In the genomic region with DNA sequence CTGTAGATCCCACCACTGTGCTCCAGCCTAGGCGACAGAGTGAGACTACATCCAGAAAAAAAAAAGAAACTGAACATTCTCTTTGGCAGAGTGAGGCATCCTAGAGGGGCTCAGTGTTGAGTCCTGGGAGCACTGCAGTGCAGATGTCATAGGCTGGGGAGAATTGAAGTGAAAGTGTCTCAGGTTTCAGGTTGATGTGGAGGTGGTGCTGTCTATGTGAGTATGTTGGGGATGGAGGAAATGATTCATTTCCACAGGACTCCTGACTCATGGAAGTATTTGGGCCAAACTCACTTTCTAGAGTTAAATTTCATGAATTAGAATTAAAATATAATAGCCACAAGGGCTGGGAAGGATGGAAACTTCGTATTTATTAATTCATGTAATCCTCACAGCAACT, we compare ENCODE assay signal across 11 cellular contexts.
DNase-seq lines count a peak whose midpoint lies in the region; ATAC-seq and TF ChIP-seq lines count a peak whose summit lies in the region.
"Had no signal": no experiment of that assay in that cellular context is flagged by ENCODE, and none has a peak within 500 bp of the region (broad histone marks: within the 10 kb centered on the region; RNA-seq: fewer than 3 reads in every experiment).

No MANE protein-coding gene starts in this region.

- H2BK15ac ChIP-seq in mesendoderm (replicated peaks; ENCODE audit: low read depth): no peak overlapping the region

- H3K27ac Mint-ChIP-seq in activated T-cell treated with anti-CD3 and anti-CD28 coated beads, Interleukin-2, amount 50 U/mL, for 24 hours: peak overlapping the region; percentile 63
- H3K27ac Mint-ChIP-seq: activated naive CD4-positive, alpha-beta T cell treated with anti-CD3 and anti-CD28 coated beads, Interleukin-2, amount 50 U/mL, for 24 hours; naive B cell had no signal

- H3K27ac ChIP-seq in HCT116 (ENCODE audit: low read depth, low read length) (peak overlapping the region; percentile 64; the same call in 1 of the 2 replicates), mesendoderm (ENCODE audit: low read depth, low read length) (no peak overlapping the region)

- H3K18ac ChIP-seq in mesendoderm (ENCODE audit: low read length): no peak overlapping the region

- no peaks in the 10 kb centered on the region for H3K79me1 ChIP-seq in mesendoderm (ENCODE audit: low read length)

- peak overlapping the region; percentile 80 for H2AFZ ChIP-seq in HCT116 (ENCODE audit: low read depth, low read length, poor library complexity, severe bottlenecking)

- peaks cover 34 to 74% of the 10 kb centered on the region in 2 experiments for H3K4me1 ChIP-seq in HCT116 (ENCODE audit: control insufficient read depth in 1 of 2, insufficient read depth in 2 of 2, low read length in 2 of 2)
- no peaks in the 10 kb centered on the region for H3K4me1 ChIP-seq in mesendoderm (ENCODE audit: control insufficient read depth, low read depth, low read length)
- no peaks in the 10 kb centered on the region for H3K4me1 ChIP-seq in BE2C

- intact Hi-C loops in HCT116 (cut with micrococcal nuclease): no loop called here

- no peak overlapping the region for H3K4me3 Mint-ChIP-seq in activated T-cell treated with anti-CD3 and anti-CD28 coated beads, Interleukin-2, amount 50 U/mL, for 24 hours
- H3K4me3 Mint-ChIP-seq: activated naive CD4-positive, alpha-beta T cell treated with anti-CD3 and anti-CD28 coated beads, Interleukin-2, amount 50 U/mL, for 24 hours; naive B cell had no signal

- H3K4me1 Mint-ChIP-seq in activated T-cell treated with anti-CD3 and anti-CD28 coated beads, Interleukin-2, amount 50 U/mL, for 24 hours (ENCODE audit: low read depth): peaks cover 18% of the 10 kb centered on the region
- H3K4me1 Mint-ChIP-seq: naive B cell had no signal

- no TSS peak for BruUV-seq in HCT116 (replicated peaks; lab: Mats Ljungman, UMichigan)

- H3K4me3 ChIP-seq in AG10803 (ENCODE audit: low read length): no peak overlapping the region
- peak overlapping the region in 1 of 2 experiments; percentile 29; a peak in 1 of 4 replicates for H3K4me3 ChIP-seq in HCT116 (replicated peaks in 1 of 2; ENCODE audit: low read depth in 1 of 2, low read length in 2 of 2)
- no peak overlapping the region for H3K4me3 ChIP-seq in mesendoderm (ENCODE audit: low read length)
- no peak overlapping the region for H3K4me3 ChIP-seq in BE2C (ENCODE audit: low read depth, low read length)

- TF ChIP-seq RAD21 in HCT116 (IDR thresholded peaks at IDR 0.05; ENCODE audit: low read depth): 0 out of 2 replicates have a peak, but pooled peaks have one; percentile 12

- no peak overlapping the region for H4K5ac ChIP-seq in mesendoderm (ENCODE audit: low read length)

- H3K27me3 Mint-ChIP-seq in activated T-cell treated with anti-CD3 and anti-CD28 coated beads, Interleukin-2, amount 50 U/mL, for 24 hours: peaks cover 38% of the 10 kb centered on the region

- no peaks in the 10 kb centered on the region for H3K9me2 ChIP-seq in HCT116 (ENCODE audit: insufficient read depth)

- no peaks in the 10 kb centered on the region for H3K36me3 ChIP-seq in HCT116 (ENCODE audit: control insufficient read depth in 1 of 2, insufficient read depth in 2 of 2, low read length in 2 of 2)
- H3K36me3 ChIP-seq in mesendoderm (ENCODE audit: control insufficient read depth, insufficient read depth, low read length): no peaks in the 10 kb centered on the region
- H3K36me3 ChIP-seq in BE2C: no peaks in the 10 kb centered on the region

- no peak overlapping the region for H3K56ac ChIP-seq in mesendoderm (ENCODE audit: low read length)

- H3K4me2 ChIP-seq in HCT116 (ENCODE audit: low read length): peak overlapping the region; percentile 70
- no peak overlapping the region for H3K4me2 ChIP-seq in mesendoderm (ENCODE audit: low read length)

- no peak overlapping the region for H4K8ac ChIP-seq in mesendoderm (ENCODE audit: low read depth, low read length)

- ATAC-seq in HCT116: peak; percentile 71

- RAD21 ChIA-PET in HCT116 (lab: Charles Lee; ENCODE audit: low non-redundant PET in 1 of 2, low total read pairs in 2 of 2, uncharacterized antibody in 2 of 2, unreplicated experiment in 2 of 2): interaction anchor here in 1 of 2 experiments (0.7 kb wide), 1 partner anchor 210 kb away, joined by 3 read pairs; no protein-coding TSS in a partner anchor

- no peaks in the 10 kb centered on the region for H3K27me3 ChIP-seq in HCT116 (ENCODE audit: insufficient read depth, low read length)
- no peaks in the 10 kb centered on the region for H3K27me3 ChIP-seq in mesendoderm (ENCODE audit: insufficient read depth, low read length, poor library complexity)
- no peaks in the 10 kb centered on the region for H3K27me3 ChIP-seq in BE2C

- no peaks in the 10 kb centered on the region for H3K79me2 ChIP-seq in HCT116 (ENCODE audit: insufficient read depth, low read length)
- no peaks in the 10 kb centered on the region for H3K79me2 ChIP-seq in mesendoderm (ENCODE audit: control insufficient read depth, insufficient read depth, low read length)

- no CpG with 5 or more reads among the region's 2 CpGs for WGBS in mesendoderm (ENCODE audit: extremely low coverage, insufficient coverage, low lambda C conversion rate)

- H3K36me3 Mint-ChIP-seq in activated T-cell treated with anti-CD3 and anti-CD28 coated beads, Interleukin-2, amount 50 U/mL, for 24 hours (ENCODE audit: low read depth): no peaks in the 10 kb centered on the region
- H3K36me3 Mint-ChIP-seq: activated naive CD4-positive, alpha-beta T cell treated with anti-CD3 and anti-CD28 coated beads, Interleukin-2, amount 50 U/mL, for 24 hours had no signal

- H3K9me3 ChIP-seq in HCT116 (ENCODE audit: control insufficient read depth in 1 of 2, insufficient read depth in 1 of 2, low read depth in 1 of 2, low read length in 2 of 2) (no peaks in the 10 kb centered on the region), BE2C (no peaks in the 10 kb centered on the region)

- H2AK5ac ChIP-seq in mesendoderm (ENCODE audit: low read length): no peak overlapping the region

- H3K9ac ChIP-seq in HCT116 (ENCODE audit: low read length) (peak overlapping the region; percentile 50), mesendoderm (ENCODE audit: low read length) (no peak overlapping the region)

- H3K4ac ChIP-seq in mesendoderm (ENCODE audit: low read depth, low read length): no peak overlapping the region

- no peak overlapping the region for H2BK120ac ChIP-seq in mesendoderm (ENCODE audit: low read depth, low read length)

- no peak for TF ChIP-seq CTCF in AG10803 (conservative IDR thresholded peaks at IDR 0.05; ENCODE audit: low read length)
- TF ChIP-seq CTCF in HCT116 (IDR thresholded peaks at IDR 0.05 in 2 of 3, conservative IDR thresholded peaks at IDR 0.05 in 1 of 3; ENCODE audit: borderline replicate concordance in 1 of 3, insufficient read depth in 1 of 3, low read depth in 2 of 3, low read length in 2 of 3): no peak
- TF ChIP-seq CTCF in BE2C (IDR thresholded peaks at IDR 0.05; ENCODE audit: low read depth, low read length): no peak

- no peaks in the 10 kb centered on the region for H3K9me3 Mint-ChIP-seq in activated T-cell treated with anti-CD3 and anti-CD28 coated beads, Interleukin-2, amount 50 U/mL, for 24 hours
- H3K9me3 Mint-ChIP-seq: activated naive CD4-positive, alpha-beta T cell treated with anti-CD3 and anti-CD28 coated beads, Interleukin-2, amount 50 U/mL, for 24 hours had no signal

- H4K20me1 ChIP-seq in HCT116 (ENCODE audit: insufficient read depth): no peaks in the 10 kb centered on the region

- DNase-seq in AG10803 (ENCODE audit: low read depth) (peak; percentile 81), HCT116 (ENCODE audit: low read depth, low spot score) (peak; percentile 73), mesendoderm (peak; percentile 44), NOMO-1 (lab: John Stamatoyannopoulos, UW; ENCODE audit: unreplicated experiment in 2 of 2) (no peak), BE2C (no peak), activated gamma-delta T cell treated with Interleukin-2 at 50 U/mL for 16 hours (no peak)
- no peak for DNase-seq in activated T-cell treated with anti-CD3 and anti-CD28 coated beads, Interleukin-2, amount 50 U/mL, for 24 hours
- DNase-seq in effector CD4-positive, alpha-beta T cell: no peak
- DNase-seq: naive B cell, NCI-H1092 treated with DMSO at 0.1 percent for 48 hours had no signal

- H3K23ac ChIP-seq in mesendoderm (ENCODE audit: low read length): no peak overlapping the region

- no peak overlapping the region for H2BK5ac ChIP-seq in mesendoderm (ENCODE audit: low read length)

- TF ChIP-seq POLR2A in HCT116 (IDR thresholded peaks at IDR 0.05; ENCODE audit: borderline replicate concordance, extremely low read depth, insufficient read depth, insufficient read length): no peak

- POLR2A ChIA-PET in HCT116 (lab: Charles Lee): interaction anchor here (2.5 kb wide), 1 partner anchor 18 kb away, joined by 9 read pairs; no protein-coding TSS in a partner anchor

- CTCF ChIA-PET in HCT116 (lab: Charles Lee): no interaction called here

TF ChIP-seq in HCT116, 20 proteins besides CTCF, POLR2A, EP300 and RAD21 (continues in another document):
- TF ChIP-seq FOSL1 (IDR thresholded peaks at IDR 0.05; ENCODE audit: low read depth) (peak; percentile 96), EZH2 (IDR thresholded peaks at IDR 0.05) (no peak), EZH2phosphoT487 (IDR thresholded peaks at IDR 0.05; ENCODE audit: borderline replicate concordance) (no peak), CBX3 (IDR thresholded peaks at IDR 0.05; ENCODE audit: low read depth) (peak; percentile 58; the same call in 1 of the 2 replicates), JUND (IDR thresholded peaks at IDR 0.05) (peak; percentile 87), POLR2AphosphoS5 (IDR thresholded peaks at IDR 0.05; ENCODE audit: low read depth, low read length) (peak; percentile 66), ZFX (IDR thresholded peaks at IDR 0.05) (no peak)
- TF ChIP-seq, protein P1, sequence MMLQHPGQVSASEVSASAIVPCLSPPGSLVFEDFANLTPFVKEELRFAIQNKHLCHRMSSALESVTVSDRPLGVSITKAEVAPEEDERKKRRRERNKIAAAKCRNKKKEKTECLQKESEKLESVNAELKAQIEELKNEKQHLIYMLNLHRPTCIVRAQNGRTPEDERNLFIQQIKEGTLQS (IDR thresholded peaks at IDR 0.05): no peak
- TF ChIP-seq, protein P2, sequence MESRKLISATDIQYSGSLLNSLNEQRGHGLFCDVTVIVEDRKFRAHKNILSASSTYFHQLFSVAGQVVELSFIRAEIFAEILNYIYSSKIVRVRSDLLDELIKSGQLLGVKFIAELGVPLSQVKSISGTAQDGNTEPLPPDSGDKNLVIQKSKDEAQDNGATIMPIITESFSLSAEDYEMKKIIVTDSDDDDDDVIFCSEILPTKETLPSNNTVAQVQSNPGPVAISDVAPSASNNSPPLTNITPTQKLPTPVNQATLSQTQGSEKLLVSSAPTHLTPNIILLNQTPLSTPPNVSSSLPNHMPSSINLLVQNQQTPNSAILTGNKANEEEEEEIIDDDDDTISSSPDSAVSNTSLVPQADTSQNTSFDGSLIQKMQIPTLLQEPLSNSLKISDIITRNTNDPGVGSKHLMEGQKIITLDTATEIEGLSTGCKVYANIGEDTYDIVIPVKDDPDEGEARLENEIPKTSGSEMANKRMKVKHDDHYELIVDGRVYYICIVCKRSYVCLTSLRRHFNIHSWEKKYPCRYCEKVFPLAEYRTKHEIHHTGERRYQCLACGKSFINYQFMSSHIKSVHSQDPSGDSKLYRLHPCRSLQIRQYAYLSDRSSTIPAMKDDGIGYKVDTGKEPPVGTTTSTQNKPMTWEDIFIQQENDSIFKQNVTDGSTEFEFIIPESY (IDR thresholded peaks at IDR 0.05; ENCODE audit: extremely low read depth, insufficient replicate concordance, low read length): no peak

Comparison
In these comparisons a context has a peak if more than half of its experiments do, and no peak if none do; other contexts are left out.
1. DNase-seq: peak in AG10803 (single experiment), HCT116 (single experiment) and mesendoderm (single experiment); none in activated T-cell treated with anti-CD3 and anti-CD28 coated beads, Interleukin-2, amount 50 U/mL, for 24 hours (single experiment), NOMO-1 (0 of 2), BE2C (single experiment), activated gamma-delta T cell treated with Interleukin-2 at 50 U/mL for 16 hours (single experiment) and effector CD4-positive, alpha-beta T cell (single experiment).